ENCODE assay signal across 29 cellular contexts in genomic region chr13:52659340-52659739, GRCh38.
"Had no signal": no experiment of that assay in that cellular context is flagged by ENCODE, and none has a peak within 500 bp of the region (broad histone marks: within the 10 kb centered on the region; RNA-seq: fewer than 3 reads in every experiment).

No MANE protein-coding gene starts in this region.

- H3K4me3 ChIP-seq: dorsolateral prefrontal cortex, gastrocnemius medialis, hepatocyte, left lung, ovary, psoas muscle, sigmoid colon, testis, tibial artery had no signal

- H3K9me3 ChIP-seq: gastrocnemius medialis, left lung, ovary, psoas muscle, sigmoid colon, testis, tibial artery had no signal

- H3K4me3 Mint-ChIP-seq: endodermal cell; naive thymus-derived CD4-positive, alpha-beta T cell; nephron; stimulated activated effector memory CD8-positive, alpha-beta T cell treated with anti-CD3 and anti-CD28 coated beads, Interleukin-12 subunit alpha, Interleukin-12 subunit beta, amount 100 ng/mL, for 72 hours; type B pancreatic cell had no signal

- H3K27me3 Mint-ChIP-seq: naive thymus-derived CD4-positive, alpha-beta T cell; type B pancreatic cell had no signal

- ATAC-seq: esophagus mucosa; gastrocnemius medialis; left cardiac atrium; left lung; naive thymus-derived CD4-positive, alpha-beta T cell; psoas muscle; right cardiac atrium; stimulated activated effector memory CD8-positive, alpha-beta T cell treated with anti-CD3 and anti-CD28 coated beads, Interleukin-12 subunit alpha, Interleukin-12 subunit beta, amount 100 ng/mL, for 72 hours; stimulated activated naive CD8-positive, alpha-beta T cell treated with anti-CD3 and anti-CD28 coated beads, Interleukin-15, Interleukin-2, amounts not matched to agents 100 U/mL and 50 U/mL, for 24 hours had no signal

- DNase-seq: dorsolateral prefrontal cortex; effector CD8-positive, alpha-beta T cell; endodermal cell; foreskin fibroblast; gastrocnemius medialis; head of caudate nucleus; left cardiac atrium; left lung; mesendoderm; midbrain; naive thymus-derived CD4-positive, alpha-beta T cell; occipital lobe; ovary; posterior cingulate gyrus; psoas muscle; right cardiac atrium; sigmoid colon; stimulated activated CD4-positive, alpha-beta T cell treated with anti-CD3 and anti-CD28 coated beads, Interleukin-2, amount 100 ng/mL, for 24 hours; stimulated activated CD4-positive, alpha-beta T cell treated with anti-CD3 and anti-CD28 coated beads, Interleukin-4, amount 100 ng/mL, for 24 hours; stimulated activated naive CD8-positive, alpha-beta T cell treated with anti-CD3 and anti-CD28 coated beads, Interleukin-15, Interleukin-2, amounts not matched to agents 100 U/mL and 50 U/mL, for 24 hours; substantia nigra; testis; tibial artery had no signal

- H3K27ac ChIP-seq: epithelial cell of prostate, gastrocnemius medialis, hepatocyte, left lung, ovary, psoas muscle, sigmoid colon, testis, tibial artery had no signal

- H3K9me3 Mint-ChIP-seq: endodermal cell; naive thymus-derived CD4-positive, alpha-beta T cell; nephron; stimulated activated effector memory CD8-positive, alpha-beta T cell treated with anti-CD3 and anti-CD28 coated beads, Interleukin-12 subunit alpha, Interleukin-12 subunit beta, amount 100 ng/mL, for 72 hours; type B pancreatic cell had no signal

- H3K27ac Mint-ChIP-seq: endodermal cell; naive thymus-derived CD4-positive, alpha-beta T cell; nephron; stimulated activated effector memory CD8-positive, alpha-beta T cell treated with anti-CD3 and anti-CD28 coated beads, Interleukin-12 subunit alpha, Interleukin-12 subunit beta, amount 100 ng/mL, for 72 hours; type B pancreatic cell had no signal

- H3K36me3 ChIP-seq: ovary had no signal

- H3K4me1 Mint-ChIP-seq: nephron; stimulated activated effector memory CD8-positive, alpha-beta T cell treated with anti-CD3 and anti-CD28 coated beads, Interleukin-12 subunit alpha, Interleukin-12 subunit beta, amount 100 ng/mL, for 72 hours had no signal
